20 cellular contexts compared by ENCODE assay signal in genomic region chr14:52821805-52822250, GRCh38.
"Had no signal": no experiment of that assay in that cellular context is flagged by ENCODE, and none has a peak within 500 bp of the region (broad histone marks: within the 10 kb centered on the region; RNA-seq: fewer than 3 reads in every experiment).

No MANE protein-coding gene starts in this region.

- H3K9me3 Mint-ChIP-seq: central memory CD8-positive, alpha-beta T cell; immature natural killer cell; naive thymus-derived CD8-positive, alpha-beta T cell; stimulated activated effector memory CD8-positive, alpha-beta T cell treated with anti-CD3 and anti-CD28 coated beads, Interleukin-12 subunit alpha, Interleukin-12 subunit beta, amount 100 ng/mL, for 72 hours had no signal

- H3K4me1 Mint-ChIP-seq: central memory CD8-positive, alpha-beta T cell; immature natural killer cell; naive thymus-derived CD8-positive, alpha-beta T cell; stimulated activated effector memory CD8-positive, alpha-beta T cell treated with anti-CD3 and anti-CD28 coated beads, Interleukin-12 subunit alpha, Interleukin-12 subunit beta, amount 100 ng/mL, for 72 hours had no signal

- H3K36me3 Mint-ChIP-seq: immature natural killer cell; naive thymus-derived CD8-positive, alpha-beta T cell; stimulated activated effector memory CD8-positive, alpha-beta T cell treated with anti-CD3 and anti-CD28 coated beads, Interleukin-12 subunit alpha, Interleukin-12 subunit beta, amount 100 ng/mL, for 72 hours had no signal

- DNase-seq: cortex of kidney; effector memory CD4-positive, alpha-beta T cell; foreskin fibroblast; glutamatergic neuron; immature natural killer cell; left ventricle myocardium superior; naive thymus-derived CD8-positive, alpha-beta T cell; pancreas; right cardiac atrium; stimulated activated CD4-positive, alpha-beta T cell treated with anti-CD3 and anti-CD28 coated beads, Interleukin-4, amount 100 ng/mL, for 1 hour; stimulated activated CD8-positive, alpha-beta memory T cell treated with anti-CD3 and anti-CD28 coated beads, Interleukin-4, amount 100 ng/mL, for 48 hours; stimulated activated naive CD8-positive, alpha-beta T cell treated with anti-CD3 and anti-CD28 coated beads, Interleukin-15, Interleukin-2, amounts not matched to agents 100 U/mL and 50 U/mL, for 24 hours; upper lobe of right lung had no signal

- H3K27me3 Mint-ChIP-seq: central memory CD8-positive, alpha-beta T cell; progenitor cell of endocrine pancreas had no signal

- H3K27ac ChIP-seq: esophagus muscularis mucosa, gastroesophageal sphincter, pancreas, tibial nerve, upper lobe of right lung had no signal

- H3K4me3 ChIP-seq: esophagus muscularis mucosa, gastroesophageal sphincter, mucosa of descending colon, pancreas, tibial nerve, upper lobe of right lung had no signal

- H3K4me3 Mint-ChIP-seq: central memory CD8-positive, alpha-beta T cell; immature natural killer cell; naive thymus-derived CD8-positive, alpha-beta T cell; stimulated activated effector memory CD8-positive, alpha-beta T cell treated with anti-CD3 and anti-CD28 coated beads, Interleukin-12 subunit alpha, Interleukin-12 subunit beta, amount 100 ng/mL, for 72 hours had no signal

- ATAC-seq: gastroesophageal sphincter; left ventricle myocardium superior; mucosa of descending colon; naive thymus-derived CD8-positive, alpha-beta T cell; pancreas; right cardiac atrium; stimulated activated effector memory CD8-positive, alpha-beta T cell treated with anti-CD3 and anti-CD28 coated beads, Interleukin-12 subunit alpha, Interleukin-12 subunit beta, amount 100 ng/mL, for 72 hours; stimulated activated naive CD8-positive, alpha-beta T cell treated with anti-CD3 and anti-CD28 coated beads, Interleukin-15, Interleukin-2, amounts not matched to agents 100 U/mL and 50 U/mL, for 24 hours; upper lobe of right lung had no signal

- H3K27me3 ChIP-seq: esophagus muscularis mucosa, gastroesophageal sphincter, pancreas, tibial nerve, upper lobe of right lung had no signal

- H3K4me1 ChIP-seq: pancreas, upper lobe of right lung had no signal

- H3K27ac Mint-ChIP-seq: immature natural killer cell; naive thymus-derived CD8-positive, alpha-beta T cell; progenitor cell of endocrine pancreas; stimulated activated effector memory CD8-positive, alpha-beta T cell treated with anti-CD3 and anti-CD28 coated beads, Interleukin-12 subunit alpha, Interleukin-12 subunit beta, amount 100 ng/mL, for 72 hours had no signal

- H3K36me3 ChIP-seq: esophagus muscularis mucosa, gastroesophageal sphincter, pancreas, tibial nerve, upper lobe of right lung had no signal

- H3K9me3 ChIP-seq: esophagus muscularis mucosa, gastroesophageal sphincter, mucosa of descending colon, pancreas, tibial nerve, upper lobe of right lung had no signal
